In the genomic region with DNA sequence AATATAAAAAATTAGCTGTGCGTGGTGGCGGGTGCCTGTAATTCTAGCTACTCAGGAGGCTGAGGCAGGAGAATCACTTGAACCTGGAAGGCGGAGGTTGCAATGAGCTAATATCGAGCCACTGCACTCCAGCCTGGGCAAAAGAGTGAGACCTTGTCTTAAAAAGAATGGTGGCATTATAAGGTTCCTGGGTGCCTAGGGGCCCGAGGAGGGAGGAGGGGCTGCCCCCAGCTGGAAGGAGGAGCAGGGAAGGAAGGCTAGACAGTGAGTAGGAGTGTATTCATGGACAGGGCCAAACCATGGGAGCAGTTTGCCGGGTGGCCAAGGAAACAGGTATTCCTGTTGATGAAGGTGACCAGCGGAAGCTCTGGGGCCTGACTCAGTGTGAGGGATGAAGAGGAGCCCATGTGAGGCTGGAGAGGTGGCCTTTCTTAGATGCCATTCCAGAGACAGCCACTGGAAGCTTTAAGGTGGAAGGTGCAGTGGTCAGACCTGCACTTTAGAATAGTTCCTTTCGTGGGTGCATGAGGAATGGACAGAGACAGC, we compare ENCODE assay signal across 13 cellular contexts. TPM values are rescaled to one million over a fixed set of nuclear protein-coding genes. Genes with fewer than 3 reads are reported as not detected.
DNase-seq lines count a peak whose midpoint lies in the region; ATAC-seq and TF ChIP-seq lines count a peak whose summit lies in the region.
"Had no signal": no experiment of that assay in that cellular context is flagged by ENCODE, and none has a peak within 500 bp of the region (broad histone marks: within the 10 kb centered on the region; RNA-seq: fewer than 3 reads in every experiment).

No MANE protein-coding gene starts in this region.

- no peak overlapping the region for H3K9ac ChIP-seq in BLaER1

- H3K36me3 Mint-ChIP-seq in osteocyte (ENCODE audit: unreplicated experiment) = peaks cover 21% of the 10 kb centered on the region

- 93% methylated on average over 8 of the region's 8 CpGs for WGBS in esophagus, 2 donors

- H3K4me1 ChIP-seq in BLaER1 (peaks cover 51% of the 10 kb centered on the region), HEK293 (ENCODE audit: control insufficient read depth, insufficient read depth, low read length) (peaks cover 4% of the 10 kb centered on the region; the same call in 1 of the 2 replicates), esophagus (ENCODE audit: control insufficient read depth in 2 of 2, insufficient read depth in 2 of 2, low read length in 1 of 2) (peaks cover 4 to 5% of the 10 kb centered on the region in 2 donors), A673 (ENCODE audit: insufficient read depth, low read length, poor library complexity, severe bottlenecking) (no peaks in the 10 kb centered on the region)

- H3K27ac ChIP-seq in BLaER1 (peak overlapping the region; percentile 80; the same call in 1 of the 2 replicates), HEK293 (ENCODE audit: extremely low read depth, low read depth, low read length) (no peak overlapping the region), esophagus (ENCODE audit: low read depth in 2 of 2, low read length in 1 of 2) (peak overlapping the region; percentile 85 to 91), A673 (ENCODE audit: low read depth, low read length, poor library complexity, severe bottlenecking) (no peak overlapping the region)

- BruUV-seq in A673 (replicated peaks; lab: Mats Ljungman, UMichigan) = no TSS peak

- no peak overlapping the region for H3K4me2 ChIP-seq in BLaER1

- intact Hi-C loops in A673 (cut with micrococcal nuclease; ENCODE audit: unreplicated experiment) = no loop called here

- no peak overlapping the region for H3K4me3 Mint-ChIP-seq in osteocyte (ENCODE audit: unreplicated experiment)

- peaks cover 68% of the 10 kb centered on the region for H4K20me1 ChIP-seq in BLaER1

- H3K9me3 ChIP-seq in BLaER1 = no peaks in the 10 kb centered on the region
- no peaks in the 10 kb centered on the region for H3K9me3 ChIP-seq in HEK293 (ENCODE audit: control insufficient read depth, insufficient read depth, low read depth, low read length)
- H3K9me3 ChIP-seq in esophagus (ENCODE audit: control insufficient read depth in 2 of 2, insufficient read depth in 1 of 2, low read depth in 1 of 2, low read length in 1 of 2) = no peaks in the 10 kb centered on the region
- H3K9me3 ChIP-seq in A673 (ENCODE audit: low read depth, low read length, poor library complexity, severe bottlenecking) = no peaks in the 10 kb centered on the region

- CTCF ChIA-PET in HEK293 (lab: Yijun Ruan, JAX) = interaction anchor here (1.4 kb wide), 1 partner anchor 44 kb away, joined by 3 read pairs; no protein-coding TSS in a partner anchor
- CTCF ChIA-PET in A673 (lab: Charles Lee) = no interaction called here

- POLR2A ChIA-PET in HEK293 (lab: Yijun Ruan, JAX) = interaction anchor here (0.6 kb wide), 1 partner anchor 14 kb away, joined by 3 read pairs; no protein-coding TSS in a partner anchor
- POLR2A ChIA-PET in A673 (lab: Charles Lee; ENCODE audit: low non-redundant PET) = interaction anchor here (0.6 kb wide), 1 partner anchor 330 kb away, joined by 3 read pairs; no protein-coding TSS in a partner anchor

- H3K36me3 ChIP-seq in BLaER1 = peaks cover 69% of the 10 kb centered on the region
- H3K36me3 ChIP-seq in HEK293 (ENCODE audit: control insufficient read depth in 2 of 2, insufficient read depth in 1 of 2, low read length in 2 of 2) = peaks cover 0 to 56% of the 10 kb centered on the region in 2 experiments; a peak in 2 of 3 replicates
- H3K36me3 ChIP-seq in esophagus (ENCODE audit: control insufficient read depth in 2 of 2, insufficient read depth in 2 of 2, low read length in 1 of 2) = peaks cover 7 to 41% of the 10 kb centered on the region in 2 donors
- peaks cover 3% of the 10 kb centered on the region for H3K36me3 ChIP-seq in A673 (ENCODE audit: insufficient read depth, low read length, poor library complexity, severe bottlenecking)

- no peaks in the 10 kb centered on the region for H3K27me3 ChIP-seq in BLaER1
- no peaks in the 10 kb centered on the region for H3K27me3 ChIP-seq in esophagus (ENCODE audit: control insufficient read depth in 1 of 2, insufficient read depth in 2 of 2, low read length in 2 of 2)
- no peaks in the 10 kb centered on the region for H3K27me3 ChIP-seq in A673 (replicated peaks; ENCODE audit: insufficient read depth, low read depth, low read length, poor library complexity)

- peaks cover 32% of the 10 kb centered on the region for H3K4me1 Mint-ChIP-seq in osteocyte (ENCODE audit: unreplicated experiment)

- TF ChIP-seq CTCF in HEK293 (tag by site-specific recombination; IDR thresholded peaks at IDR 0.05) = no peak
- TF ChIP-seq CTCF in osteocyte (IDR thresholded peaks at IDR 0.05) = no peak
- TF ChIP-seq CTCF in GM10266 (IDR thresholded peaks at IDR 0.05; ENCODE audit: control insufficient read depth, insufficient read depth, low read depth, missing control alignments) = no peak
- TF ChIP-seq CTCF in A673 (conservative IDR thresholded peaks at IDR 0.05; ENCODE audit: low read depth, low read length) = no peak
- no peak for TF ChIP-seq CTCF in omental fat pad (IDR thresholded peaks at IDR 0.05)

- H3K4me3 ChIP-seq in BLaER1 = no peak overlapping the region
- H3K4me3 ChIP-seq in HEK293 (ENCODE audit: low read depth, low read length) = no peak overlapping the region
- H3K4me3 ChIP-seq in esophagus (ENCODE audit: low read depth in 1 of 2, low read length in 2 of 2) = no peak overlapping the region
- no peak overlapping the region for H3K4me3 ChIP-seq in A673 (ENCODE audit: low read depth, low read length, poor library complexity, severe bottlenecking)

- no peaks in the 10 kb centered on the region for H3K27me3 Mint-ChIP-seq in osteocyte (ENCODE audit: unreplicated experiment)

- no peak for ATAC-seq in omental fat pad (ENCODE audit: low FRiP score)

- H3K9me3 Mint-ChIP-seq in osteocyte (ENCODE audit: unreplicated experiment) = no peaks in the 10 kb centered on the region

- no peak for DNase-seq in osteocyte (ENCODE audit: extremely low spot score, unreplicated experiment)
- DNase-seq in GM10266 (ENCODE audit: extremely low spot score) = no peak
- DNase-seq in A673 (ENCODE audit: low spot score) = no peak
- no peak for DNase-seq in NOMO-1 treated with DMSO at 0.1 percent for 48 hours (lab: John Stamatoyannopoulos, UW; ENCODE audit: unreplicated experiment)
- no peak for DNase-seq in omental fat pad (ENCODE audit: low spot score)
- DNase-seq: activated gamma-delta T cell, COR-L47, NCI-H187 treated with DMSO at 0.1 percent for 48 hours, occipital lobe had no signal

- H3K27ac Mint-ChIP-seq in osteocyte (ENCODE audit: unreplicated experiment) = peak overlapping the region; percentile 46

TF ChIP-seq in HEK293, 187 proteins besides CTCF, POLR2A, EP300 and RAD21:
- TF ChIP-seq EGR2 (tag by site-specific recombination; IDR thresholded peaks at IDR 0.05; ENCODE audit: low read depth) = peak; percentile 20; the same call in 1 of the 2 replicates
- no peak for TF ChIP-seq ZBTB6 (tag by site-specific recombination; IDR thresholded peaks at IDR 0.05)

RNA-seq across cellular contexts. Expression of gene MANBAL, which starts 24.2 kb away (rescaled TPM):
- 10 to 100 TPM; 27.6 to 58.1 TPM for polyA plus RNA-seq in esophagus
- total RNA-seq in osteocyte = 45.5 and 45.8 TPM in 2 replicates
- total RNA-seq in A673 (2021) = 46.4 and 48.4 TPM in 2 replicates
- total RNA-seq in omental fat pad = 10 to 100 TPM; 25.8 to 37.8 (median 31.9) TPM

RNA-seq across cellular contexts. Expression of gene SRC, which starts 32.3 kb away (rescaled TPM):
- polyA plus RNA-seq in esophagus = 10 to 100 TPM; 26.9 to 59.4 TPM
- total RNA-seq in osteocyte (30.1 and 32.5 TPM in 2 replicates), A673 (2021) (23.3 and 29.6 TPM in 2 replicates), omental fat pad (10 to 100 TPM; 15.1 to 29.3 (median 19.7) TPM)

RNA-seq across cellular contexts. Expression of gene GHRH, which starts 52.0 kb away (rescaled TPM):
- not detected for polyA plus RNA-seq in esophagus
- total RNA-seq in osteocyte (not detected in 2 replicates), A673 (2021) (not detected in 2 replicates), omental fat pad (not detected)
- total RNA-seq: HT-29, occipital lobe had no signal

Comparison
In these comparisons a context has a peak if more than half of its experiments do, and no peak if none do; other contexts are left out.
1. H3K27ac ChIP-seq: peak in BLaER1 (single experiment) and esophagus (2 of 2); none in HEK293 (single experiment) and A673 (single experiment).